Comparison of ENCODE assay signal across 9 cellular contexts in genomic region chr5:143106175-143106574, GRCh38.
DNase-seq lines count a peak whose midpoint lies in the region; ATAC-seq and TF ChIP-seq lines count a peak whose summit lies in the region.
"Had no signal": no experiment of that assay in that cellular context is flagged by ENCODE, and none has a peak within 500 bp of the region (broad histone marks: within the 10 kb centered on the region; RNA-seq: fewer than 3 reads in every experiment).

No MANE protein-coding gene starts in this region.

- H2BK12ac ChIP-seq in mesenchymal stem cell (ENCODE audit: low read length in 2 of 2): no peak overlapping the region

- no peak overlapping the region for H3K4me2 ChIP-seq in mammary epithelial cell (ENCODE audit: insufficient read depth, low read depth, low read length)
- no peak overlapping the region for H3K4me2 ChIP-seq in mesenchymal stem cell (ENCODE audit: low read length, poor library complexity, severe bottlenecking)

- H4K20me1 ChIP-seq in mammary epithelial cell (ENCODE audit: insufficient read depth, low read length): no peaks in the 10 kb centered on the region

- no peak overlapping the region for H2BK5ac ChIP-seq in mesenchymal stem cell (ENCODE audit: low read depth, low read length, poor library complexity, severe bottlenecking)

- no peak overlapping the region for H3K9ac ChIP-seq in mammary epithelial cell (ENCODE audit: insufficient read depth, low read length)
- no peak overlapping the region for H3K9ac ChIP-seq in mesenchymal stem cell (ENCODE audit: low read length)

- no peak overlapping the region for H2AFZ ChIP-seq in mammary epithelial cell (ENCODE audit: low read depth, low read length)
- no peak overlapping the region for H2AFZ ChIP-seq in mesenchymal stem cell (ENCODE audit: low read depth, low read length)

- H3K4me1 ChIP-seq in mammary epithelial cell (ENCODE audit: insufficient read depth, low read length) (no peaks in the 10 kb centered on the region), mesenchymal stem cell (ENCODE audit: control insufficient read depth, insufficient read depth, low read depth, low read length) (peaks cover 2% of the 10 kb centered on the region)
- H3K4me1 ChIP-seq: uterus had no signal

- H3K79me1 ChIP-seq in mesenchymal stem cell (replicated peaks; ENCODE audit: low read length, poor library complexity, severe bottlenecking): no peaks in the 10 kb centered on the region

- TF ChIP-seq POLR2A in lower leg skin (IDR thresholded peaks at IDR 0.05): no peak

- no peak overlapping the region for H3K27ac ChIP-seq in mammary epithelial cell (ENCODE audit: insufficient read depth, low read depth, low read length)
- no peak overlapping the region for H3K27ac ChIP-seq in mesenchymal stem cell (ENCODE audit: low read length, poor library complexity, severe bottlenecking)
- no peak overlapping the region for H3K27ac ChIP-seq in coronary artery
- H3K27ac ChIP-seq: uterus had no signal

- DNase-seq in DMS53 (lab: John Stamatoyannopoulos, UW): peak; percentile 76
- DNase-seq in NCI-H1105 (lab: John Stamatoyannopoulos, UW): peak; percentile 24
- peak; percentile 53 for DNase-seq in mammary epithelial cell
- peak; percentile 74 for DNase-seq in mesenchymal stem cell
- DNase-seq in lower leg skin (ENCODE audit: low spot score in 2 of 2): no peak
- DNase-seq in coronary artery (ENCODE audit: low spot score): no peak

- H3K9me3 ChIP-seq in mammary epithelial cell (replicated peaks; ENCODE audit: insufficient read depth, low read length): no peaks in the 10 kb centered on the region
- H3K9me3 ChIP-seq in mesenchymal stem cell (ENCODE audit: control insufficient read depth, low read length): no peaks in the 10 kb centered on the region
- H3K9me3 ChIP-seq: uterus had no signal

- no peak overlapping the region for H3K4ac ChIP-seq in mesenchymal stem cell (ENCODE audit: low read depth in 1 of 2, low read length in 2 of 2)

- BruUV-seq in mammary epithelial cell (replicated peaks; lab: Mats Ljungman, UMichigan): no TSS peak

- no peak overlapping the region for H2BK120ac ChIP-seq in mesenchymal stem cell (ENCODE audit: low read depth, low read length)

- in situ Hi-C loops in mammary epithelial cell (cut with MboI; ENCODE audit: low sequenced_read_pairs in 2 of 2): no loop called here

- no peaks in the 10 kb centered on the region for H3K27me3 ChIP-seq in mammary epithelial cell (ENCODE audit: insufficient read depth, low read length)
- no peaks in the 10 kb centered on the region for H3K27me3 ChIP-seq in mesenchymal stem cell (ENCODE audit: control insufficient read depth in 1 of 2, insufficient read depth in 1 of 2, low read length in 2 of 2)
- H3K27me3 ChIP-seq: uterus had no signal

- H2AK5ac ChIP-seq in mesenchymal stem cell (ENCODE audit: low read length, severe bottlenecking): no peak overlapping the region

- no peak overlapping the region for H4K91ac ChIP-seq in mesenchymal stem cell (ENCODE audit: low read length)

- WGBS in mammary epithelial cell (ENCODE audit: low coverage, missing lambda C conversion rate): 52% methylated on average over 3 of the region's 6 CpGs
- WGBS in mesenchymal stem cell: 82% methylated on average over 6 of the region's 6 CpGs
- 60 to 62% methylated on average over 6 of the region's 6 CpGs for WGBS in lower leg skin, 2 donors

- TF ChIP-seq CTCF in mammary epithelial cell (conservative IDR thresholded peaks at IDR 0.05 in 1 of 2, IDR thresholded peaks at IDR 0.05 in 1 of 2; ENCODE audit: extremely low read depth in 1 of 2, insufficient read depth in 1 of 2, low read depth in 1 of 2, low read length in 2 of 2) (peak in 1 of 2 donors; percentile 32), lower leg skin (IDR thresholded peaks at IDR 0.05) (no peak), coronary artery (IDR thresholded peaks at IDR 0.05) (no peak)

- ATAC-seq in GM18519 (IDR thresholded peaks at IDR 0.05; ENCODE audit: low FRiP score, unreplicated experiment) (no peak), GM18858 (IDR thresholded peaks at IDR 0.05; ENCODE audit: unreplicated experiment) (no peak)

- H3K14ac ChIP-seq in mesenchymal stem cell (ENCODE audit: low read length in 2 of 2): no peak overlapping the region

- H3K4me3 ChIP-seq in mammary epithelial cell (replicated peaks in 1 of 3; ENCODE audit: insufficient read depth in 1 of 3, low read depth in 2 of 3, low read length in 3 of 3) (no peak overlapping the region), mesenchymal stem cell (ENCODE audit: insufficient read depth in 1 of 2, low read depth in 1 of 2, low read length in 2 of 2) (no peak overlapping the region), lower leg skin (ENCODE audit: low read depth, poor library complexity, severe bottlenecking) (no peak overlapping the region), coronary artery (no peak overlapping the region)
- H3K4me3 ChIP-seq: uterus had no signal

- H4K8ac ChIP-seq in mesenchymal stem cell (ENCODE audit: low read length): no peak overlapping the region

- no peaks in the 10 kb centered on the region for H3K36me3 ChIP-seq in mammary epithelial cell (ENCODE audit: insufficient read depth, low read length)
- no peaks in the 10 kb centered on the region for H3K36me3 ChIP-seq in mesenchymal stem cell (ENCODE audit: control insufficient read depth in 1 of 2, insufficient read depth in 2 of 2, low read depth in 1 of 2, low read length in 2 of 2)

- intact Hi-C loops in mammary epithelial cell (cut with micrococcal nuclease) (loop anchor here (5.0 to 10.0 kb wide), 4 partner anchors 89 to 721 kb away; partner anchors contain the start of gene NR3C1), lower leg skin (cut with DNase I; ENCODE audit: low total_unique reads) (no loop called here)

- no peak overlapping the region for H3K23ac ChIP-seq in mesenchymal stem cell (ENCODE audit: low read length in 2 of 2)

- no peak overlapping the region for H3K18ac ChIP-seq in mesenchymal stem cell (ENCODE audit: low read depth in 1 of 2, low read length in 2 of 2)

- CTCF ChIA-PET in mammary epithelial cell (lab: Charles Lee; ENCODE audit: low non-redundant PET): interaction anchor here (0.8 kb wide), 1 partner anchor 298 kb away, joined by 40 read pairs; no protein-coding TSS in a partner anchor

- H3K79me2 ChIP-seq in mammary epithelial cell (ENCODE audit: insufficient read depth, low read length): no peaks in the 10 kb centered on the region

- no peak overlapping the region for H2BK15ac ChIP-seq in mesenchymal stem cell (ENCODE audit: low read depth, poor library complexity, severe bottlenecking)

- dilution Hi-C loops in mammary epithelial cell (cut with HindIII; ENCODE audit: low sequenced_read_pairs): no loop called here

Comparison
In these comparisons a context has a peak if more than half of its experiments do, and no peak if none do; other contexts are left out.
1. DNase-seq: peak in DMS53 (single experiment), NCI-H1105 (single experiment), mammary epithelial cell (single experiment) and mesenchymal stem cell (single experiment); none in lower leg skin (0 of 2) and coronary artery (single experiment).